Comparison of ENCODE assay signal across 8 cellular contexts in the genomic region with DNA sequence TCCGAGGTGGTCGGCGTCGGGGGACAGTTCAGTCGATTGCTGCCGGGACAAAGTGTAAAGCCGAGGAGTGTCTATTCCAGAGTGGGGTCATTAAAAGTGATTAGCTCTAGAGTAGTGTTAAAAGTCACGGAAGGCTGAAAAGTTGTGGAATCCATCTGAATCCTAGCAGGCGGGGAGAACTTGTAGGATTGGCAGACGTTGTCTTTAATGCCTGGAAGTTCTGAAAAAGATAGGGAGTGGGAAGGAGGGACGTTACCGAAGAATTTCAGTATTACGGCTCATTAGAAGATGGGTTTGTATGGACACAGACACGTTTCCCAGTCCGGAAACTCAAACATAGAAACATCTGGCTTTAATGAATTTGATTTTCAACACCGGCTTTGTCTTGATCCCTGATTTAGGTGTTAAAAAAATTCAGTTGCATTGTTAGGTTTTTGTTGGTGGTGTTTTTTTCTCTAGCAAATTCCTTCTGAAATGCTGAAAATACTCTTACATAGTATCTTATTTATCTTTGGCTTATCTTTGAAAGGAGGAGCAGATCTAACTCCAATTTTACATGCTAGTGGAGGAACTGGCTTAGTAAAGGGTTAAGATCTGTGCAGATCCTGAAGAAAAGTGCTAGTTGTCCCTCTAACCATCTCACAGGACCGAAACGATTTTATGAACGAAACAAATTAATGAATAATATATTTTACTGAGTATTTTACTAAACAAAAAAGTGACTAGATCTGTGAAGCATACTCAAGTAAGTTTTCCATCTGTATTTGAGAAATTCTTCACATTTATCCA. TPM values are rescaled to one million over a fixed set of nuclear protein-coding genes. Genes with fewer than 3 reads are reported as not detected.
A peak's percentile ranks its signal among the peaks of the same experiment; 100 is the strongest.
DNase-seq lines count a peak whose midpoint lies in the region; ATAC-seq and TF ChIP-seq lines count a peak whose summit lies in the region.

No MANE protein-coding gene starts in this region.

- H3K9me2 ChIP-seq in PC-3 (replicated peaks; ENCODE audit: low read length) = no peaks in the 10 kb centered on the region

- no peaks in the 10 kb centered on the region for H3K27me3 Mint-ChIP-seq in activated CD4-positive, alpha-beta T cell treated with anti-CD3 and anti-CD28 coated beads, Interleukin-2, amount 10 ng/mL, durations not matched to agents 24 days and 14 days
- no peaks in the 10 kb centered on the region for H3K27me3 Mint-ChIP-seq in mesothelial cell of epicardium (ENCODE audit: low read depth)

- H3K4me3 ChIP-seq in PC-3 (ENCODE audit: low read length) (peak overlapping the region; percentile 88), duodenal mucosa (ENCODE audit: low read depth in 1 of 2, low read length in 2 of 2) (peak overlapping the region; percentile 83 to 97), aorta (ENCODE audit: low read length in 2 of 2) (peak overlapping the region; percentile 84 to 86)

- ATAC-seq in PC-3 = peak; percentile 4
- peak; percentile 40 for ATAC-seq in aorta (ENCODE audit: low FRiP score)
- ATAC-seq in HG03135 (IDR thresholded peaks at IDR 0.05; ENCODE audit: unreplicated experiment) = no peak
- no peak for ATAC-seq in HG03139 (IDR thresholded peaks at IDR 0.05; ENCODE audit: unreplicated experiment)

- CTCF ChIA-PET in PC-3 (lab: Charles Lee) = no interaction called here

- H3K27ac ChIP-seq in PC-3 (ENCODE audit: low read length) = peak overlapping the region; percentile 66
- peak overlapping the region; percentile 96 for H3K27ac ChIP-seq in duodenal mucosa (ENCODE audit: low read depth, low read length)
- peak overlapping the region; percentile 87 to 94 for H3K27ac ChIP-seq in aorta (ENCODE audit: low read depth in 1 of 2, low read length in 2 of 2)

- H3K27me3 ChIP-seq in PC-3 (ENCODE audit: low read length) (no peaks in the 10 kb centered on the region), duodenal mucosa (ENCODE audit: control insufficient read depth in 1 of 2, insufficient read depth in 2 of 2, low read length in 2 of 2) (no peaks in the 10 kb centered on the region), aorta (ENCODE audit: control insufficient read depth in 1 of 2, insufficient read depth in 2 of 2, low read length in 1 of 2) (no peaks in the 10 kb centered on the region)

- H3K27ac Mint-ChIP-seq in activated CD4-positive, alpha-beta T cell treated with anti-CD3 and anti-CD28 coated beads, Interleukin-2, amount 10 ng/mL, durations not matched to agents 24 days and 14 days = peak overlapping the region; percentile 97
- peak overlapping the region; percentile 99 for H3K27ac Mint-ChIP-seq in mesothelial cell of epicardium

- H2AFZ ChIP-seq in PC-3 (ENCODE audit: low read length) = peak overlapping the region; percentile 99

- WGBS in aorta, 2 donors = 1% methylated on average over 19 of the region's 19 CpGs

- H3K9me3 ChIP-seq in PC-3 (ENCODE audit: low read length) (no peaks in the 10 kb centered on the region), duodenal mucosa (ENCODE audit: control insufficient read depth in 1 of 2, low read length in 2 of 2) (no peaks in the 10 kb centered on the region), aorta (ENCODE audit: control insufficient read depth, low read length) (no peaks in the 10 kb centered on the region)

- H3F3A ChIP-seq in PC-3 (ENCODE audit: low read length, unreplicated experiment) = no peaks in the 10 kb centered on the region

- H3K4me3 Mint-ChIP-seq in activated CD4-positive, alpha-beta T cell treated with anti-CD3 and anti-CD28 coated beads, Interleukin-2, amount 10 ng/mL, durations not matched to agents 24 days and 14 days = peak overlapping the region; percentile 99
- H3K4me3 Mint-ChIP-seq in mesothelial cell of epicardium = peak overlapping the region; percentile 94

- no peak for DNase-seq in activated CD4-positive, alpha-beta T cell treated with anti-CD3 and anti-CD28 coated beads, Interleukin-2, amount 10 ng/mL, durations not matched to agents 24 days and 14 days
- DNase-seq in activated CD4-positive, alpha-beta T cell treated with anti-CD3 and anti-CD28 coated beads for 4 hours = no peak
- peak; percentile 7 for DNase-seq in PC-3
- no peak for DNase-seq in mesothelial cell of epicardium (ENCODE audit: low spot score in 2 of 2, unreplicated experiment in 2 of 2)
- DNase-seq in aorta = no peak

- H3K4me1 ChIP-seq in PC-3 (ENCODE audit: insufficient read depth, low read length) (peaks cover 30% of the 10 kb centered on the region), duodenal mucosa (ENCODE audit: control insufficient read depth in 1 of 2, insufficient read depth in 2 of 2, low read length in 2 of 2) (peaks cover 23% of the 10 kb centered on the region in 2 donors), aorta (ENCODE audit: control insufficient read depth in 1 of 2, insufficient read depth in 2 of 2, low read length in 2 of 2) (peaks cover 2 to 4% of the 10 kb centered on the region in 2 donors)

- peaks cover 62% of the 10 kb centered on the region for H3K79me2 ChIP-seq in PC-3 (ENCODE audit: low read length)

- H3K4me2 ChIP-seq in PC-3 (ENCODE audit: low read length) = peak overlapping the region; percentile 97

- TF ChIP-seq CTCF in PC-3 (conservative IDR thresholded peaks at IDR 0.05; ENCODE audit: low read depth, low read length) (no peak), mesothelial cell of epicardium (IDR thresholded peaks at IDR 0.05; ENCODE audit: unreplicated experiment) (no peak)

- intact Hi-C loops in activated CD4-positive, alpha-beta T cell treated with anti-CD3 and anti-CD28 coated beads, Interleukin-2, amount 10 ng/mL, durations not matched to agents 24 days and 14 days (cut with micrococcal nuclease) = loop anchor here (1.0 to 5.0 kb wide), 7 partner anchors 39 to 416 kb away; no protein-coding TSS in a partner anchor
- intact Hi-C loops in PC-3 (cut with micrococcal nuclease) (loop anchor here (10.0 kb wide), 1 partner anchor 164 kb away; no protein-coding TSS in a partner anchor), aorta (cut with DNase I) (loop anchor here (10.0 kb wide), 2 partner anchors 76 to 214 kb away; no protein-coding TSS in a partner anchor)

- POLR2A ChIA-PET in PC-3 (lab: Charles Lee; ENCODE audit: unreplicated experiment) = interaction anchor here (0.6 kb wide), 1 partner anchor 374 kb away, joined by 4 read pairs; no protein-coding TSS in a partner anchor

- peaks cover 3% of the 10 kb centered on the region for H3K9me3 Mint-ChIP-seq in activated CD4-positive, alpha-beta T cell treated with anti-CD3 and anti-CD28 coated beads, Interleukin-2, amount 10 ng/mL, durations not matched to agents 24 days and 14 days
- H3K9me3 Mint-ChIP-seq in mesothelial cell of epicardium = no peaks in the 10 kb centered on the region

- peaks cover 45% of the 10 kb centered on the region for H3K4me1 Mint-ChIP-seq in activated CD4-positive, alpha-beta T cell treated with anti-CD3 and anti-CD28 coated beads, Interleukin-2, amount 10 ng/mL, durations not matched to agents 24 days and 14 days
- H3K4me1 Mint-ChIP-seq in mesothelial cell of epicardium = peaks cover 32% of the 10 kb centered on the region

- H3K9ac ChIP-seq in PC-3 (ENCODE audit: low read length) (peak overlapping the region; percentile 96), duodenal mucosa (ENCODE audit: low read depth in 1 of 2, low read length in 2 of 2) (peak overlapping the region; percentile 94 to 99)

- H3K36me3 Mint-ChIP-seq in activated CD4-positive, alpha-beta T cell treated with anti-CD3 and anti-CD28 coated beads, Interleukin-2, amount 10 ng/mL, durations not matched to agents 24 days and 14 days (ENCODE audit: low read depth) = peaks cover 14% of the 10 kb centered on the region
- peaks cover 3% of the 10 kb centered on the region for H3K36me3 Mint-ChIP-seq in mesothelial cell of epicardium

- H4K20me1 ChIP-seq in PC-3 (ENCODE audit: low read length) = peaks cover 18% of the 10 kb centered on the region; the same call in 1 of the 2 replicates

- H3K36me3 ChIP-seq in PC-3 (ENCODE audit: low read depth, low read length) (peaks cover 3% of the 10 kb centered on the region; the same call in 1 of the 2 replicates), duodenal mucosa (ENCODE audit: control insufficient read depth in 1 of 2, insufficient read depth in 2 of 2, low read length in 2 of 2) (no peaks in the 10 kb centered on the region), aorta (ENCODE audit: control insufficient read depth in 1 of 2, insufficient read depth in 2 of 2, low read length in 1 of 2) (no peaks in the 10 kb centered on the region)

- BruUV-seq in PC-3 (replicated peaks; lab: Mats Ljungman, UMichigan) = TSS peak; percentile 45

RNA-seq across cellular contexts. Expression of gene MKLN1, which starts 0.9 kb away (rescaled TPM):
- total RNA-seq in activated CD4-positive, alpha-beta T cell treated with anti-CD3 and anti-CD28 coated beads, Interleukin-2, amount 10 ng/mL, durations not matched to agents 24 days and 14 days = 38.3 and 38.8 TPM in 2 replicates
- total RNA-seq in PC-3 (2014; rRNA removed) (15.3 and 16.3 TPM in 2 replicates), mesothelial cell of epicardium (58.1 to 67.3 TPM (median 61.7 TPM) in 3 replicates), aorta (10 to 100 TPM; 72.1 to 91.6 TPM)
- polyA plus RNA-seq in aorta = 10 to 100 TPM; 11.5 to 18.3 TPM

Comparison
In these comparisons a context has a peak if more than half of its experiments do, and no peak if none do; other contexts are left out.
1. ATAC-seq: peak in PC-3 (single experiment) and aorta (single experiment); none in HG03135 (single experiment) and HG03139 (single experiment).
2. Peak in every context shown above with its lines, with median percentiles within 50 percentile points of each other: H3K27ac ChIP-seq and H3K4me3 ChIP-seq.